ENCODE assay signal across 17 cellular contexts in genomic region chr21:36803801-36804452, GRCh38.
"Had no signal": no experiment of that assay in that cellular context is flagged by ENCODE, and none has a peak within 500 bp of the region (broad histone marks: within the 10 kb centered on the region; RNA-seq: fewer than 3 reads in every experiment).

No MANE protein-coding gene starts in this region.

- DNase-seq: activated CD4-positive, alpha-beta T cell treated with anti-CD3 and anti-CD28 coated beads for 1 hour; activated CD4-positive, alpha-beta T cell treated with anti-CD3 and anti-CD28 coated beads, Interleukin-2, amount 50 U/mL, for 4 hours; activated CD8-positive, alpha-beta memory T cell treated with anti-CD3 and anti-CD28 coated beads, Interleukin-2, amount 10 ng/mL, durations not matched to agents 7 days and 5 days; activated effector memory CD4-positive, alpha-beta T cell treated with anti-CD3 and anti-CD28 coated beads, Interleukin-2, amount 50 U/mL, for 16 hours; activated T-cell treated with anti-CD3 and anti-CD28 coated beads, Interleukin-2, amount 50 U/mL, for 24 hours; foreskin fibroblast; immature natural killer cell; mucosa of descending colon; naive thymus-derived CD4-positive, alpha-beta T cell; right lobe of liver; T-helper 1 cell had no signal

- H3K9me3 ChIP-seq: adrenal gland, mucosa of descending colon, right lobe of liver had no signal

- H3K4me3 ChIP-seq: adrenal gland, cardiac muscle cell, coronary artery, mucosa of descending colon, right lobe of liver, suprapubic skin had no signal

- H3K36me3 ChIP-seq: adrenal gland, cardiac muscle cell, right lobe of liver, suprapubic skin had no signal

- H3K27ac ChIP-seq: adrenal gland, cardiac muscle cell, coronary artery, right lobe of liver, suprapubic skin, VCaP had no signal

- H3K27me3 ChIP-seq: adrenal gland, cardiac muscle cell, right lobe of liver, suprapubic skin had no signal

- ATAC-seq: activated CD8-positive, alpha-beta memory T cell treated with anti-CD3 and anti-CD28 coated beads, Interleukin-2, amount 10 ng/mL, durations not matched to agents 7 days and 5 days; left lobe of liver; mucosa of descending colon; naive thymus-derived CD4-positive, alpha-beta T cell; right lobe of liver had no signal

- H3K4me1 ChIP-seq: adrenal gland, right lobe of liver, suprapubic skin had no signal
